1 cellular context compared by ENCODE assay signal in the genomic region with DNA sequence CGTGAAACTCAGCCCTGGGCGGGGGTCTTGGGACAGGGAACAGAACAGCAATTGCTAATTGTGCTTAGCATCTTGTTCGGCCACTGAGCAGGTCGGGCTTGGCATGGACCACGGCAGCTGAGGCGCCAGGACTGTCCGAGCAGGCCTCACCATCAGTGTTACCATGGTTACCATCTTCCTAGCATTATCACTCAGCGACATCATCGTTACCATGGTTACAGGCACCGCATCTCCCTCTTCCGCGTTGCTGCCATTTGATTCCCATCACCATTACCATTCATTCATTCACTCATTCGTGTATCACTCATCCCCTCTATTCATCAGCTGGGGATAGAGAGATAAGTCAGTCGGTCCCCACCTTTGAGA.
TF ChIP-seq lines count a peak whose summit lies in the region.

No MANE protein-coding gene starts in this region.

TF ChIP-seq in HEK293, 187 proteins besides CTCF, POLR2A, EP300 and RAD21 (continued from another document):
- TF ChIP-seq, protein P1, sequence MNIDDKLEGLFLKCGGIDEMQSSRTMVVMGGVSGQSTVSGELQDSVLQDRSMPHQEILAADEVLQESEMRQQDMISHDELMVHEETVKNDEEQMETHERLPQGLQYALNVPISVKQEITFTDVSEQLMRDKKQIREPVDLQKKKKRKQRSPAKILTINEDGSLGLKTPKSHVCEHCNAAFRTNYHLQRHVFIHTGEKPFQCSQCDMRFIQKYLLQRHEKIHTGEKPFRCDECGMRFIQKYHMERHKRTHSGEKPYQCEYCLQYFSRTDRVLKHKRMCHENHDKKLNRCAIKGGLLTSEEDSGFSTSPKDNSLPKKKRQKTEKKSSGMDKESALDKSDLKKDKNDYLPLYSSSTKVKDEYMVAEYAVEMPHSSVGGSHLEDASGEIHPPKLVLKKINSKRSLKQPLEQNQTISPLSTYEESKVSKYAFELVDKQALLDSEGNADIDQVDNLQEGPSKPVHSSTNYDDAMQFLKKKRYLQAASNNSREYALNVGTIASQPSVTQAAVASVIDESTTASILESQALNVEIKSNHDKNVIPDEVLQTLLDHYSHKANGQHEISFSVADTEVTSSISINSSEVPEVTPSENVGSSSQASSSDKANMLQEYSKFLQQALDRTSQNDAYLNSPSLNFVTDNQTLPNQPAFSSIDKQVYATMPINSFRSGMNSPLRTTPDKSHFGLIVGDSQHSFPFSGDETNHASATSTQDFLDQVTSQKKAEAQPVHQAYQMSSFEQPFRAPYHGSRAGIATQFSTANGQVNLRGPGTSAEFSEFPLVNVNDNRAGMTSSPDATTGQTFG (tag by site-specific recombination; IDR thresholded peaks at IDR 0.05; ENCODE audit: borderline replicate concordance), result no peak
- no peak for TF ChIP-seq ZXDB (tag by site-specific recombination; IDR thresholded peaks at IDR 0.05)
- TF ChIP-seq ZFP37 (tag by site-specific recombination; IDR thresholded peaks at IDR 0.05), result no peak
- TF ChIP-seq, protein P2, sequence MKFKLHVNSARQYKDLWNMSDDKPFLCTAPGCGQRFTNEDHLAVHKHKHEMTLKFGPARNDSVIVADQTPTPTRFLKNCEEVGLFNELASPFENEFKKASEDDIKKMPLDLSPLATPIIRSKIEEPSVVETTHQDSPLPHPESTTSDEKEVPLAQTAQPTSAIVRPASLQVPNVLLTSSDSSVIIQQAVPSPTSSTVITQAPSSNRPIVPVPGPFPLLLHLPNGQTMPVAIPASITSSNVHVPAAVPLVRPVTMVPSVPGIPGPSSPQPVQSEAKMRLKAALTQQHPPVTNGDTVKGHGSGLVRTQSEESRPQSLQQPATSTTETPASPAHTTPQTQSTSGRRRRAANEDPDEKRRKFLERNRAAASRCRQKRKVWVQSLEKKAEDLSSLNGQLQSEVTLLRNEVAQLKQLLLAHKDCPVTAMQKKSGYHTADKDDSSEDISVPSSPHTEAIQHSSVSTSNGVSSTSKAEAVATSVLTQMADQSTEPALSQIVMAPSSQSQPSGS (tag by site-specific recombination; IDR thresholded peaks at IDR 0.05; ENCODE audit: low read depth), result peak; percentile 71
- peak; percentile 48; the same call in 1 of the 2 replicates for TF ChIP-seq ZNF366 (tag by site-specific recombination; conservative IDR thresholded peaks at IDR 0.05)
- TF ChIP-seq, protein P3, sequence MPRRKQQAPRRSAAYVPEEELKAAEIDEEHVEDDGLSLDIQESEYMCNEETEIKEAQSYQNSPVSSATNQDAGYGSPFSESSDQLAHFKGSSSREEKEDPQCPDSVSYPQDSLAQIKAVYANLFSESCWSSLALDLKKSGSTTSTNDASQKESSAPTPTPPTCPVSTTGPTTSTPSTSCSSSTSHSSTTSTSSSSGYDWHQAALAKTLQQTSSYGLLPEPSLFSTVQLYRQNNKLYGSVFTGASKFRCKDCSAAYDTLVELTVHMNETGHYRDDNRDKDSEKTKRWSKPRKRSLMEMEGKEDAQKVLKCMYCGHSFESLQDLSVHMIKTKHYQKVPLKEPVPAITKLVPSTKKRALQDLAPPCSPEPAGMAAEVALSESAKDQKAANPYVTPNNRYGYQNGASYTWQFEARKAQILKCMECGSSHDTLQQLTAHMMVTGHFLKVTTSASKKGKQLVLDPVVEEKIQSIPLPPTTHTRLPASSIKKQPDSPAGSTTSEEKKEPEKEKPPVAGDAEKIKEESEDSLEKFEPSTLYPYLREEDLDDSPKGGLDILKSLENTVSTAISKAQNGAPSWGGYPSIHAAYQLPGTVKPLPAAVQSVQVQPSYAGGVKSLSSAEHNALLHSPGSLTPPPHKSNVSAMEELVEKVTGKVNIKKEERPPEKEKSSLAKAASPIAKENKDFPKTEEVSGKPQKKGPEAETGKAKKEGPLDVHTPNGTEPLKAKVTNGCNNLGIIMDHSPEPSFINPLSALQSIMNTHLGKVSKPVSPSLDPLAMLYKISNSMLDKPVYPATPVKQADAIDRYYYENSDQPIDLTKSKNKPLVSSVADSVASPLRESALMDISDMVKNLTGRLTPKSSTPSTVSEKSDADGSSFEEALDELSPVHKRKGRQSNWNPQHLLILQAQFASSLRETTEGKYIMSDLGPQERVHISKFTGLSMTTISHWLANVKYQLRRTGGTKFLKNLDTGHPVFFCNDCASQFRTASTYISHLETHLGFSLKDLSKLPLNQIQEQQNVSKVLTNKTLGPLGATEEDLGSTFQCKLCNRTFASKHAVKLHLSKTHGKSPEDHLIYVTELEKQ (tag by site-specific recombination; IDR thresholded peaks at IDR 0.05; ENCODE audit: borderline replicate concordance), result no peak
- TF ChIP-seq EGR2 (tag by site-specific recombination; IDR thresholded peaks at IDR 0.05; ENCODE audit: low read depth), result no peak
- TF ChIP-seq ZFP3 (tag by site-specific recombination; IDR thresholded peaks at IDR 0.05; ENCODE audit: low read depth), result no peak
- TF ChIP-seq ZNF112 (tag by site-specific recombination; IDR thresholded peaks at IDR 0.05), result no peak
- TF ChIP-seq, protein P4, sequence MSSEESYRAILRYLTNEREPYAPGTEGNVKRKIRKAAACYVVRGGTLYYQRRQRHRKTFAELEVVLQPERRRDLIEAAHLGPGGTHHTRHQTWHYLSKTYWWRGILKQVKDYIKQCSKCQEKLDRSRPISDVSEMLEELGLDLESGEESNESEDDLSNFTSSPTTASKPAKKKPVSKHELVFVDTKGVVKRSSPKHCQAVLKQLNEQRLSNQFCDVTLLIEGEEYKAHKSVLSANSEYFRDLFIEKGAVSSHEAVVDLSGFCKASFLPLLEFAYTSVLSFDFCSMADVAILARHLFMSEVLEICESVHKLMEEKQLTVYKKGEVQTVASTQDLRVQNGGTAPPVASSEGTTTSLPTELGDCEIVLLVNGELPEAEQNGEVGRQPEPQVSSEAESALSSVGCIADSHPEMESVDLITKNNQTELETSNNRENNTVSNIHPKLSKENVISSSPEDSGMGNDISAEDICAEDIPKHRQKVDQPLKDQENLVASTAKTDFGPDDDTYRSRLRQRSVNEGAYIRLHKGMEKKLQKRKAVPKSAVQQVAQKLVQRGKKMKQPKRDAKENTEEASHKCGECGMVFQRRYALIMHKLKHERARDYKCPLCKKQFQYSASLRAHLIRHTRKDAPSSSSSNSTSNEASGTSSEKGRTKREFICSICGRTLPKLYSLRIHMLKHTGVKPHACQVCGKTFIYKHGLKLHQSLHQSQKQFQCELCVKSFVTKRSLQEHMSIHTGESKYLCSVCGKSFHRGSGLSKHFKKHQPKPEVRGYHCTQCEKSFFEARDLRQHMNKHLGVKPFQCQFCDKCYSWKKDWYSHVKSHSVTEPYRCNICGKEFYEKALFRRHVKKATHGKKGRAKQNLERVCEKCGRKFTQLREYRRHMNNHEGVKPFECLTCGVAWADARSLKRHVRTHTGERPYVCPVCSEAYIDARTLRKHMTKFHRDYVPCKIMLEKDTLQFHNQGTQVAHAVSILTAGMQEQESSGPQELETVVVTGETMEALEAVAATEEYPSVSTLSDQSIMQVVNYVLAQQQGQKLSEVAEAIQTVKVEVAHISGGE (tag by site-specific recombination; conservative IDR thresholded peaks at IDR 0.05; ENCODE audit: low read depth), result no peak
